11 cellular contexts compared by ENCODE assay signal in genomic region chr5:68242743-68243142, GRCh38.
DNase-seq lines count a peak whose midpoint lies in the region; ATAC-seq and TF ChIP-seq lines count a peak whose summit lies in the region.
"Had no signal": no experiment of that assay in that cellular context is flagged by ENCODE, and none has a peak within 500 bp of the region (broad histone marks: within the 10 kb centered on the region; RNA-seq: fewer than 3 reads in every experiment).

No MANE protein-coding gene starts in this region.

- peak overlapping the region in 1 of 2 donors; percentile 20 for H3K4me3 Mint-ChIP-seq in effector memory CD8-positive, alpha-beta T cell
- no peak overlapping the region for H3K4me3 Mint-ChIP-seq in nephron

- peaks cover 27% of the 10 kb centered on the region for H3F3A ChIP-seq in Loucy (ENCODE audit: low read depth)

- H3K27ac Mint-ChIP-seq in effector memory CD8-positive, alpha-beta T cell = peak overlapping the region; percentile 87 to 92
- peak overlapping the region; percentile 88 to 95 (median 93) for H3K27ac Mint-ChIP-seq in nephron

- H3K27me3 Mint-ChIP-seq in effector memory CD8-positive, alpha-beta T cell = no peaks in the 10 kb centered on the region
- no peaks in the 10 kb centered on the region for H3K27me3 Mint-ChIP-seq in nephron (ENCODE audit: low read depth)

- H4K20me1 ChIP-seq in Loucy (ENCODE audit: insufficient read depth, low read length, poor library complexity, severe bottlenecking) = peaks cover 24% of the 10 kb centered on the region

- no peak overlapping the region for H2AFZ ChIP-seq in Loucy (ENCODE audit: low read length)

- H3K9me3 Mint-ChIP-seq in effector memory CD8-positive, alpha-beta T cell = no peaks in the 10 kb centered on the region
- no peaks in the 10 kb centered on the region for H3K9me3 Mint-ChIP-seq in nephron

- no peaks in the 10 kb centered on the region for H3K27me3 ChIP-seq in Loucy (ENCODE audit: insufficient read depth, low read length, poor library complexity, severe bottlenecking)
- H3K27me3 ChIP-seq: foreskin keratinocyte had no signal

- peak overlapping the region; percentile 80 for H3K9ac ChIP-seq in Loucy (ENCODE audit: low read depth, low read length, poor library complexity, severe bottlenecking)

- TF ChIP-seq CTCF in AG10803 (conservative IDR thresholded peaks at IDR 0.05; ENCODE audit: low read length) (no peak), Loucy (conservative IDR thresholded peaks at IDR 0.05; ENCODE audit: low read length) (no peak), nephron (IDR thresholded peaks at IDR 0.05; ENCODE audit: unreplicated experiment in 3 of 3) (no peak)

- H3K36me3 Mint-ChIP-seq in effector memory CD8-positive, alpha-beta T cell (ENCODE audit: insufficient read depth) = peaks cover 21% of the 10 kb centered on the region
- H3K36me3 Mint-ChIP-seq in nephron (ENCODE audit: low read depth) = peaks cover 16% of the 10 kb centered on the region

- DNase-seq in AG10803 (ENCODE audit: low read depth) (peak; percentile 16), activated gamma-delta T cell (lab: John Stamatoyannopoulos, UW) (no peak), NOMO-1 treated with DMSO at 0.1 percent for 48 hours (lab: John Stamatoyannopoulos, UW; ENCODE audit: unreplicated experiment) (no peak)
- DNase-seq in effector memory CD8-positive, alpha-beta T cell = no peak
- DNase-seq in NK-92 treated with Interleukin-12 subunit alpha and Interleukin-12 subunit beta, amount 100 ng/mL, for 24 hours (lab: John Stamatoyannopoulos, UW) = no peak
- DNase-seq: foreskin keratinocyte, T-helper 1 cell had no signal

- peak overlapping the region; percentile 78 for H3K4me2 ChIP-seq in Loucy (ENCODE audit: low read depth, low read length, poor library complexity, severe bottlenecking)

- H3K4me1 Mint-ChIP-seq in effector memory CD8-positive, alpha-beta T cell (ENCODE audit: low read depth in 2 of 2) = peaks cover 51 to 77% of the 10 kb centered on the region in 2 donors
- H3K4me1 Mint-ChIP-seq in nephron = peaks cover 74% of the 10 kb centered on the region

- ATAC-seq in effector memory CD8-positive, alpha-beta T cell (replicated peaks) = no peak
- no peak for ATAC-seq in GM19395 (IDR thresholded peaks at IDR 0.05; ENCODE audit: unreplicated experiment)
- ATAC-seq: foreskin keratinocyte, HCT116 had no signal

- 0 out of 2 replicates have a peak, but pooled peaks cover 10% of the 10 kb centered on the region for H3K36me3 ChIP-seq in Loucy (ENCODE audit: insufficient read depth, low read length)

- H3K4me1 ChIP-seq in Loucy (ENCODE audit: insufficient read depth, low read length, poor library complexity, severe bottlenecking) = peaks cover 82% of the 10 kb centered on the region
- H3K4me1 ChIP-seq: foreskin keratinocyte had no signal

- peaks cover 86% of the 10 kb centered on the region for H3K79me2 ChIP-seq in Loucy (ENCODE audit: insufficient read depth, low read length)

- H3K4me3 ChIP-seq in AG10803 (ENCODE audit: low read length) = no peak overlapping the region
- peak overlapping the region; percentile 39 for H3K4me3 ChIP-seq in Loucy (ENCODE audit: low read length, poor library complexity, severe bottlenecking)

- no peaks in the 10 kb centered on the region for H3K9me3 ChIP-seq in Loucy (ENCODE audit: insufficient read depth, low read depth, low read length)

- no peaks in the 10 kb centered on the region for H3K9me2 ChIP-seq in Loucy (replicated peaks; ENCODE audit: low read depth, low read length)
